10 cellular contexts compared by ENCODE assay signal in the genomic region with DNA sequence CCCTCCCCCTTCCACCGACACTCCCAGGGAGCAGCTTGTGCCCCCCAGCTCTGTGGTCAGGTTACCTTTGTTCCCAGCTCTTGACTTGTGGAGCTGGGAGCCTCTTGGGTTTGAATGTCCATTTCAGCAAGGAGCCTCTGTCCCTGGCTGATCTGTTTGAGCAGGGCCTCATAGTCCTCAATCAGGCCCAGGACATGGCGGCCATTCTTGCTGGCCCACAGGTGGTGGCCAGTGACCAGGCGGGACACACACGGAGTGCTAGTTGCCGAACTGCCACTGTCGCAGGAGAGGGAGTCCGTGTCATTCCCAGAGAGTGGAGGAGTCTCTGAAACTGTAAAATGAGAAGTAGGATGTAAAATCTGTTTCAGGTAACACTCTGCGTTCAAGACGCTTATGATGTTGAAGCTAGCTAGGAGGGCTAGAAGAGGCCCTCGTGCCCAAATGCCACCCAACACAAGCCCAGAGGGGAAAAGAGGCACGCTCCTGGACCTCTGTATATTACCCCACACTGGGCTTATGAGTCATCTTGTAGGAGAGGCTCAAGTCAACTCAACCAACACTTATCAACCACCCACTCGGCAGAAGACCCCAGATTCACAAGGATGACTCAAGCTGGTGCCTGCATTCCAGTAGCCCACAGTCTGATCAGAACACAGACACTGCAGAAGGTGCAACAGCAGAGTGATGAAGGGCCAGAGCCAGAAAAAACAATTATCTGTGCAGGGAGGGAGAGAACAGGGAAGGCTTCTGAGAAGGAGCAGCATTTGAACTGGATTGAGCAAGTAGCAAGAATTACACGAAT.
A peak's percentile ranks its signal among the peaks of the same experiment; 100 is the strongest.
DNase-seq lines count a peak whose midpoint lies in the region; ATAC-seq, FAIRE-seq and TF ChIP-seq lines count a peak whose summit lies in the region.
"Had no signal": no experiment of that assay in that cellular context is flagged by ENCODE, and none has a peak within 500 bp of the region (broad histone marks: within the 10 kb centered on the region; RNA-seq: fewer than 3 reads in every experiment).

No MANE protein-coding gene starts in this region.

- no peaks in the 10 kb centered on the region for H3K27me3 ChIP-seq in HepG2 (ENCODE audit: control insufficient read depth in 1 of 2, insufficient read depth in 2 of 2, low read length in 2 of 2)

- H3K27ac Mint-ChIP-seq in activated T-helper 2 cell treated with anti-CD3 and anti-CD28 coated beads, Interferon-gamma antibody, Interleukin-2, Interleukin-4, amounts not matched to agents 10 μg/mL and 5 μg/mL and 100 μg/mL, durations not matched to agents 14 hours and 24 hours and 36 hours: peak overlapping the region; percentile 4

- H3K4me3 Mint-ChIP-seq in activated T-helper 2 cell treated with anti-CD3 and anti-CD28 coated beads, Interferon-gamma antibody, Interleukin-2, Interleukin-4, amounts not matched to agents 10 μg/mL and 5 μg/mL and 100 μg/mL, durations not matched to agents 14 hours and 24 hours and 36 hours (ENCODE audit: low read depth): no peak overlapping the region
- H3K4me3 Mint-ChIP-seq: brain had no signal

- TF ChIP-seq EP300 in HepG2 (IDR thresholded peaks at IDR 0.05; ENCODE audit: low read depth in 2 of 2, low read length in 2 of 2) (0 out of 4 replicates have a peak, but pooled peaks of 1 of the 2 experiments have one; percentile 8), HepG2 (CRISPR knock-in tag; IDR thresholded peaks at IDR 0.05; ENCODE audit: borderline replicate concordance) (no peak; the same call in 1 of the 2 replicates)

- H3K27me3 Mint-ChIP-seq in activated T-helper 2 cell treated with anti-CD3 and anti-CD28 coated beads, Interferon-gamma antibody, Interleukin-2, Interleukin-4, amounts not matched to agents 10 μg/mL and 5 μg/mL and 100 μg/mL, durations not matched to agents 14 hours and 24 hours and 36 hours (ENCODE audit: low read depth): no peaks in the 10 kb centered on the region
- H3K27me3 Mint-ChIP-seq: brain had no signal

- H3K4me2 ChIP-seq in HepG2 (ENCODE audit: low read depth, low read length): no peak overlapping the region

- H3K9ac ChIP-seq in HepG2 (ENCODE audit: insufficient read depth, low read depth, low read length): no peak overlapping the region

- peaks cover 19% of the 10 kb centered on the region for H3K4me1 ChIP-seq in HepG2 (ENCODE audit: insufficient read depth, low read length)

- H2AFZ ChIP-seq in HepG2 (ENCODE audit: low read length): no peak overlapping the region

- H4K20me1 ChIP-seq in HepG2 (ENCODE audit: insufficient read depth, low read length): no peaks in the 10 kb centered on the region

- intact Hi-C loops in activated T-helper 2 cell treated with anti-CD3 and anti-CD28 coated beads, Interferon-gamma antibody, Interleukin-2, Interleukin-4, amounts not matched to agents 10 μg/mL and 5 μg/mL and 100 μg/mL, durations not matched to agents 14 hours and 24 hours and 36 hours (cut with micrococcal nuclease): no loop called here
- intact Hi-C loops in HepG2 (cut with micrococcal nuclease; ENCODE audit: unreplicated experiment): no loop called here

- peak; percentile 33 for ATAC-seq in HepG2
- no peak for ATAC-seq in GM19324 (IDR thresholded peaks at IDR 0.05; ENCODE audit: low FRiP score, unreplicated experiment)

- no peak for TF ChIP-seq POLR2A in HepG2 (IDR thresholded peaks at IDR 0.05; ENCODE audit: insufficient read depth in 1 of 2, low read depth in 2 of 2, low read length in 2 of 2)

- no TSS peak for BruUV-seq in HepG2 (replicated peaks; lab: Mats Ljungman, UMichigan)

- H3K36me3 Mint-ChIP-seq in activated T-helper 2 cell treated with anti-CD3 and anti-CD28 coated beads, Interferon-gamma antibody, Interleukin-2, Interleukin-4, amounts not matched to agents 10 μg/mL and 5 μg/mL and 100 μg/mL, durations not matched to agents 14 hours and 24 hours and 36 hours (ENCODE audit: low read depth): peaks cover 70% of the 10 kb centered on the region

- peaks cover 11% of the 10 kb centered on the region for H3K4me1 Mint-ChIP-seq in activated T-helper 2 cell treated with anti-CD3 and anti-CD28 coated beads, Interferon-gamma antibody, Interleukin-2, Interleukin-4, amounts not matched to agents 10 μg/mL and 5 μg/mL and 100 μg/mL, durations not matched to agents 14 hours and 24 hours and 36 hours (ENCODE audit: low read depth)

- H3K4me3 ChIP-seq in HepG2 (replicated peaks in 1 of 3; ENCODE audit: insufficient read depth in 1 of 3, low read depth in 2 of 3, low read length in 3 of 3): no peak overlapping the region

- H3K79me2 ChIP-seq in HepG2 (ENCODE audit: insufficient read depth, low read length): no peaks in the 10 kb centered on the region

- peak; percentile 56 for FAIRE-seq in HepG2 (lab: Jason Lieb, UNC)
- no peak for FAIRE-seq in D721Med (lab: Jason Lieb, UNC)

- peaks cover 36 to 93% of the 10 kb centered on the region in 2 experiments for H3K36me3 ChIP-seq in HepG2 (replicated peaks in 1 of 2; ENCODE audit: control insufficient read depth in 1 of 2, insufficient read depth in 2 of 2, low read length in 2 of 2)

- POLR2A ChIA-PET in HepG2 (lab: Yijun Ruan, JAX): interaction anchor here (0.8 to 2.1 kb wide), 2 partner anchors 12 to 16 kb away, joined by 4 to 6 read pairs; no protein-coding TSS in a partner anchor

- TF ChIP-seq CTCF in HepG2 (CRISPR knock-in tag; IDR thresholded peaks at IDR 0.05) (no peak), D721Med (IDR thresholded peaks at IDR 0.05; ENCODE audit: insufficient read depth, missing control alignments) (no peak)

- CTCF ChIA-PET in HepG2 (lab: Yijun Ruan, JAX; ENCODE audit: low intra/inter-chr PET ratio, low total read pairs): no interaction called here

- no peak for TF ChIP-seq RAD21 in HepG2 (CRISPR knock-in tag; IDR thresholded peaks at IDR 0.05)

- H3K9me3 Mint-ChIP-seq in activated T-helper 2 cell treated with anti-CD3 and anti-CD28 coated beads, Interferon-gamma antibody, Interleukin-2, Interleukin-4, amounts not matched to agents 10 μg/mL and 5 μg/mL and 100 μg/mL, durations not matched to agents 14 hours and 24 hours and 36 hours: no peaks in the 10 kb centered on the region
- H3K9me3 Mint-ChIP-seq: brain had no signal

- in situ Hi-C loops in HepG2 (cut with HindIII; ENCODE audit: extremely low pct_ligation_motif_present, low pct_unique_long_range_greater_than_20kb): loop anchor here (10.0 kb wide), 1 partner anchor 62 kb away; no protein-coding TSS in a partner anchor

- peak overlapping the region; percentile 47 for H3K27ac ChIP-seq in HepG2 (ENCODE audit: extremely low read length, insufficient read depth, low read length)

- DNase-seq in AG08395 (ENCODE audit: low spot score) (peak; percentile 93), HS-27A (ENCODE audit: low read depth) (peak; percentile 74), HepG2 (ENCODE audit: low spot score) (no peak), NCI-H524 (lab: John Stamatoyannopoulos, UW) (no peak), D721Med (ENCODE audit: insufficient read length, low spot score) (no peak), NCI-H748 (lab: John Stamatoyannopoulos, UW; ENCODE audit: unreplicated experiment) (no peak)
- no peak for DNase-seq in activated T-helper 2 cell treated with anti-CD3 and anti-CD28 coated beads, Interferon-gamma antibody, Interleukin-2, Interleukin-4, amounts not matched to agents 10 μg/mL and 5 μg/mL and 100 μg/mL, durations not matched to agents 14 hours and 24 hours and 36 hours (ENCODE audit: low spot score)
- DNase-seq: SHP77 had no signal

- H3K9me3 ChIP-seq in HepG2 (ENCODE audit: low read length): no peaks in the 10 kb centered on the region

- 88% methylated on average over 13 of the region's 13 CpGs for WGBS in HepG2 (ENCODE audit: low lambda C conversion rate)

TF ChIP-seq in HepG2, 621 proteins besides CTCF, POLR2A, EP300 and RAD21 (continues in another document):
- TF ChIP-seq, protein P1, sequence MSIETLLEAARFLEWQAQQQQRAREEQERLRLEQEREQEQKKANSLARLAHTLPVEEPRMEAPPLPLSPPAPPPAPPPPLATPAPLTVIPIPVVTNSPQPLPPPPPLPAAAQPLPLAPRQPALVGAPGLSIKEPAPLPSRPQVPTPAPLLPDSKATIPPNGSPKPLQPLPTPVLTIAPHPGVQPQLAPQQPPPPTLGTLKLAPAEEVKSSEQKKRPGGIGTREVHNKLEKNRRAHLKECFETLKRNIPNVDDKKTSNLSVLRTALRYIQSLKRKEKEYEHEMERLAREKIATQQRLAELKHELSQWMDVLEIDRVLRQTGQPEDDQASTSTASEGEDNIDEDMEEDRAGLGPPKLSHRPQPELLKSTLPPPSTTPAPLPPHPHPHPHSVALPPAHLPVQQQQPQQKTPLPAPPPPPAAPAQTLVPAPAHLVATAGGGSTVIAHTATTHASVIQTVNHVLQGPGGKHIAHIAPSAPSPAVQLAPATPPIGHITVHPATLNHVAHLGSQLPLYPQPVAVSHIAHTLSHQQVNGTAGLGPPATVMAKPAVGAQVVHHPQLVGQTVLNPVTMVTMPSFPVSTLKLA (IDR thresholded peaks at IDR 0.05): no peak
- TF ChIP-seq, protein P2, sequence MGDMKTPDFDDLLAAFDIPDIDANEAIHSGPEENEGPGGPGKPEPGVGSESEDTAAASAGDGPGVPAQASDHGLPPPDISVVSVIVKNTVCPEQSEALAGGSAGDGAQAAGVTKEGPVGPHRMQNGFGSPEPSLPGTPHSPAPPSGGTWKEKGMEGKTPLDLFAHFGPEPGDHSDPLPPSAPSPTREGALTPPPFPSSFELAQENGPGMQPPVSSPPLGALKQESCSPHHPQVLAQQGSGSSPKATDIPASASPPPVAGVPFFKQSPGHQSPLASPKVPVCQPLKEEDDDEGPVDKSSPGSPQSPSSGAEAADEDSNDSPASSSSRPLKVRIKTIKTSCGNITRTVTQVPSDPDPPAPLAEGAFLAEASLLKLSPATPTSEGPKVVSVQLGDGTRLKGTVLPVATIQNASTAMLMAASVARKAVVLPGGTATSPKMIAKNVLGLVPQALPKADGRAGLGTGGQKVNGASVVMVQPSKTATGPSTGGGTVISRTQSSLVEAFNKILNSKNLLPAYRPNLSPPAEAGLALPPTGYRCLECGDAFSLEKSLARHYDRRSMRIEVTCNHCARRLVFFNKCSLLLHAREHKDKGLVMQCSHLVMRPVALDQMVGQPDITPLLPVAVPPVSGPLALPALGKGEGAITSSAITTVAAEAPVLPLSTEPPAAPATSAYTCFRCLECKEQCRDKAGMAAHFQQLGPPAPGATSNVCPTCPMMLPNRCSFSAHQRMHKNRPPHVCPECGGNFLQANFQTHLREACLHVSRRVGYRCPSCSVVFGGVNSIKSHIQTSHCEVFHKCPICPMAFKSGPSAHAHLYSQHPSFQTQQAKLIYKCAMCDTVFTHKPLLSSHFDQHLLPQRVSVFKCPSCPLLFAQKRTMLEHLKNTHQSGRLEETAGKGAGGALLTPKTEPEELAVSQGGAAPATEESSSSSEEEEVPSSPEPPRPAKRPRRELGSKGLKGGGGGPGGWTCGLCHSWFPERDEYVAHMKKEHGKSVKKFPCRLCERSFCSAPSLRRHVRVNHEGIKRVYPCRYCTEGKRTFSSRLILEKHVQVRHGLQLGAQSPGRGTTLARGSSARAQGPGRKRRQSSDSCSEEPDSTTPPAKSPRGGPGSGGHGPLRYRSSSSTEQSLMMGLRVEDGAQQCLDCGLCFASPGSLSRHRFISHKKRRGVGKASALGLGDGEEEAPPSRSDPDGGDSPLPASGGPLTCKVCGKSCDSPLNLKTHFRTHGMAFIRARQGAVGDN (CRISPR knock-in tag; IDR thresholded peaks at IDR 0.05): no peak; the same call in 1 of the 2 replicates
- TF ChIP-seq CEBPB (IDR thresholded peaks at IDR 0.05; ENCODE audit: borderline replicate concordance, low read depth, low read length): peak; percentile 52; the same call in 1 of the 2 replicates
- TF ChIP-seq FOSL2 (CRISPR knock-in tag; IDR thresholded peaks at IDR 0.05): peak; percentile 95

Comparison
In these comparisons a context has a peak if more than half of its experiments do, and no peak if none do; other contexts are left out.
1. DNase-seq: peak in AG08395 (single experiment) and HS-27A (single experiment); none in activated T-helper 2 cell treated with anti-CD3 and anti-CD28 coated beads, Interferon-gamma antibody, Interleukin-2, Interleukin-4, amounts not matched to agents 10 μg/mL and 5 μg/mL and 100 μg/mL, durations not matched to agents 14 hours and 24 hours and 36 hours (single experiment), HepG2 (single experiment), NCI-H524 (0 of 2), D721Med (single experiment) and NCI-H748 (single experiment).